Comparison of ENCODE assay signal across 1 cellular context in genomic region chrX:19744231-19744630, GRCh38.
TF ChIP-seq lines count a peak whose summit lies in the region.

No MANE protein-coding gene starts in this region.

TF ChIP-seq in GM12878, 131 proteins besides CTCF, POLR2A, EP300 and RAD21:
- TF ChIP-seq BMI1 (IDR thresholded peaks at IDR 0.05; ENCODE audit: borderline replicate concordance) (no peak), CBX3 (IDR thresholded peaks at IDR 0.05; ENCODE audit: borderline replicate concordance, low read depth) (no peak), NR2C1 (IDR thresholded peaks at IDR 0.05) (no peak), POLR2AphosphoS2 (IDR thresholded peaks at IDR 0.05; ENCODE audit: low read depth, low read length) (no peak)
